In genomic region chr1:84375965-84376910, GRCh38 we compare ENCODE assay signal across 25 cellular contexts. TPM values are rescaled to one million over a fixed set of nuclear protein-coding genes. Genes with fewer than 3 reads are reported as not detected.
DNase-seq lines count a peak whose midpoint lies in the region; ATAC-seq and TF ChIP-seq lines count a peak whose summit lies in the region.
"Had no signal": no experiment of that assay in that cellular context is flagged by ENCODE, and none has a peak within 500 bp of the region (broad histone marks: within the 10 kb centered on the region; RNA-seq: fewer than 3 reads in every experiment).

No MANE protein-coding gene starts in this region.

- H2BK20ac ChIP-seq in IMR-90 (ENCODE audit: low read depth, low read length): peak overlapping the region; percentile 3; the same call in 1 of the 2 replicates

- TF ChIP-seq EP300 in sigmoid colon (IDR thresholded peaks at IDR 0.05): no peak

- peak overlapping the region; percentile 9 for H2AFZ ChIP-seq in ACC112 (ENCODE audit: low read length, unreplicated experiment)
- no peak overlapping the region for H2AFZ ChIP-seq in IMR-90 (replicated peaks; ENCODE audit: low read length, poor library complexity)
- H2AFZ ChIP-seq: PC-9 had no signal

- H2BK15ac ChIP-seq in IMR-90 (ENCODE audit: low read depth, low read length): peak overlapping the region; percentile 39; the same call in 1 of the 3 replicates

- H3K9me3 Mint-ChIP-seq in activated naive CD4-positive, alpha-beta T cell treated with anti-CD3 and anti-CD28 coated beads for 36 hours: no peaks in the 10 kb centered on the region
- H3K9me3 Mint-ChIP-seq: activated naive CD4-positive, alpha-beta T cell treated with anti-CD3 and anti-CD28 coated beads, Interleukin-2, amount 50 U/mL, for 24 hours; T-cell had no signal

- H2BK120ac ChIP-seq in IMR-90 (ENCODE audit: low read depth, low read length): peak overlapping the region; percentile 43

- TF ChIP-seq POLR2A in IMR-90 (IDR thresholded peaks at IDR 0.05; ENCODE audit: low read depth, low read length) (no peak), sigmoid colon (IDR thresholded peaks at IDR 0.05) (no peak)

- no peak overlapping the region for H2AK9ac ChIP-seq in IMR-90 (replicated peaks; ENCODE audit: low read depth, low read length, poor library complexity)

- CTCF ChIA-PET in IMR-90 (lab: Yijun Ruan, JAX): interaction anchor here (0.9 kb wide), 1 partner anchor 11 kb away, joined by 3 read pairs; no protein-coding TSS in a partner anchor
- CTCF ChIA-PET in activated naive CD4-positive, alpha-beta T cell treated with anti-CD3 and anti-CD28 coated beads for 36 hours (lab: Charles Lee): interaction anchor here (0.8 to 0.9 kb wide), 2 partner anchors 10 to 231 kb away, joined by 3 read pairs; no protein-coding TSS in a partner anchor

- peak overlapping the region; percentile 68; the same call in 1 of the 2 replicates for H3K18ac ChIP-seq in IMR-90 (ENCODE audit: low read depth, low read length)

- no peaks in the 10 kb centered on the region for H3K27me3 Mint-ChIP-seq in activated naive CD4-positive, alpha-beta T cell treated with anti-CD3 and anti-CD28 coated beads for 36 hours (ENCODE audit: low read depth)
- H3K27me3 Mint-ChIP-seq: activated CD4-positive, alpha-beta T cell treated with anti-CD3 and anti-CD28 coated beads for 36 hours; activated naive CD4-positive, alpha-beta T cell treated with anti-CD3 and anti-CD28 coated beads, Interleukin-2, amount 50 U/mL, for 24 hours; T-cell had no signal

- TF ChIP-seq RAD21 in IMR-90 (IDR thresholded peaks at IDR 0.05; ENCODE audit: low read length): no peak

- TF ChIP-seq CTCF in IMR-90 (conservative IDR thresholded peaks at IDR 0.05; ENCODE audit: low read depth, low read length) (no peak), sigmoid colon (IDR thresholded peaks at IDR 0.05) (no peak)

- H3K4me3 Mint-ChIP-seq in activated naive CD4-positive, alpha-beta T cell treated with anti-CD3 and anti-CD28 coated beads for 36 hours: no peak overlapping the region
- H3K4me3 Mint-ChIP-seq: activated CD4-positive, alpha-beta T cell treated with anti-CD3 and anti-CD28 coated beads for 36 hours; activated naive CD4-positive, alpha-beta T cell treated with anti-CD3 and anti-CD28 coated beads, Interleukin-2, amount 50 U/mL, for 24 hours; T-cell had no signal

- 0 out of 2 replicates have a peak overlapping the region, but pooled peaks have one; percentile 33 for H3K14ac ChIP-seq in IMR-90 (replicated peaks; ENCODE audit: low read depth, low read length)

- H3K4me3 ChIP-seq in ACC112 (ENCODE audit: low read depth, low read length) (no peak overlapping the region), IMR-90 (ENCODE audit: insufficient read depth, low read depth, low read length) (no peak overlapping the region), sigmoid colon (no peak overlapping the region)
- H3K4me3 ChIP-seq: ascending aorta, PC-9 had no signal

- H3K27me3 ChIP-seq in ACC112 (ENCODE audit: insufficient read depth, low read length) (no peaks in the 10 kb centered on the region), IMR-90 (ENCODE audit: control insufficient read depth, insufficient read depth, low read length) (no peaks in the 10 kb centered on the region), sigmoid colon (no peaks in the 10 kb centered on the region)
- H3K27me3 ChIP-seq: ascending aorta had no signal

- no peak overlapping the region for H3K4me2 ChIP-seq in IMR-90 (ENCODE audit: low read depth, low read length)
- H3K4me2 ChIP-seq: PC-9 had no signal

- peaks cover 35% of the 10 kb centered on the region for H3K4me1 ChIP-seq in ACC112 (ENCODE audit: control insufficient read depth, insufficient read depth, low read length, unreplicated experiment)
- peaks cover 20% of the 10 kb centered on the region for H3K4me1 ChIP-seq in IMR-90 (ENCODE audit: control insufficient read depth, insufficient read depth, low read length)
- H3K4me1 ChIP-seq in sigmoid colon: peaks cover 0 to 34% (median 13%) of the 10 kb centered on the region in 4 donors

- H3K56ac ChIP-seq in IMR-90 (ENCODE audit: extremely low read depth, insufficient read depth, low read length): no peak overlapping the region

- dilution Hi-C loops in IMR-90 (cut with HindIII; ENCODE audit: low sequenced_read_pairs, unreplicated experiment): no loop called here

- ATAC-seq in IMR-90 (ENCODE audit: low read depth): no peak
- ATAC-seq: activated CD4-positive, alpha-beta T cell treated with anti-CD3 and anti-CD28 coated beads for 36 hours; esophagus mucosa; T-cell had no signal

- no peaks in the 10 kb centered on the region for H4K20me1 ChIP-seq in IMR-90 (ENCODE audit: insufficient read depth, low read length)

- H3K79me2 ChIP-seq in ACC112 (ENCODE audit: control insufficient read depth, insufficient read depth, low read length, unreplicated experiment): no peaks in the 10 kb centered on the region

- H4K91ac ChIP-seq in IMR-90 (ENCODE audit: insufficient read depth, low read depth, low read length): 0 out of 2 replicates have a peak overlapping the region, but pooled peaks have one; percentile 12

- peak overlapping the region; percentile 17 for H2BK5ac ChIP-seq in IMR-90 (ENCODE audit: low read depth, low read length, poor library complexity, severe bottlenecking)

- H3K9ac ChIP-seq in IMR-90 (ENCODE audit: low read depth, low read length): no peak overlapping the region

- no peaks in the 10 kb centered on the region for H3K36me3 ChIP-seq in ACC112 (ENCODE audit: insufficient read depth, low read length)
- no peaks in the 10 kb centered on the region for H3K36me3 ChIP-seq in IMR-90 (ENCODE audit: control insufficient read depth, insufficient read depth, low read length)
- no peaks in the 10 kb centered on the region for H3K36me3 ChIP-seq in sigmoid colon
- H3K36me3 ChIP-seq: ascending aorta had no signal

- H2AK5ac ChIP-seq in IMR-90 (ENCODE audit: low read depth, low read length): no peak overlapping the region

- no peaks in the 10 kb centered on the region for H3K36me3 Mint-ChIP-seq in activated naive CD4-positive, alpha-beta T cell treated with anti-CD3 and anti-CD28 coated beads for 36 hours (ENCODE audit: low read depth)
- H3K36me3 Mint-ChIP-seq: activated naive CD4-positive, alpha-beta T cell treated with anti-CD3 and anti-CD28 coated beads, Interleukin-2, amount 50 U/mL, for 24 hours; T-cell had no signal

- H3K9me3 ChIP-seq in IMR-90 (ENCODE audit: control insufficient read depth, insufficient read depth, low read length): no peaks in the 10 kb centered on the region
- H3K9me3 ChIP-seq in sigmoid colon: no peaks in the 10 kb centered on the region
- H3K9me3 ChIP-seq: ascending aorta had no signal

- intact Hi-C loops in IMR-90 (cut with micrococcal nuclease): loop anchor here (5.0 kb wide), 3 partner anchors 56 to 124 kb away; partner anchors contain the start of gene SAMD13
- intact Hi-C loops in sigmoid colon (cut with DNase I): no loop called here
- intact Hi-C loops in activated naive CD4-positive, alpha-beta T cell treated with anti-CD3 and anti-CD28 coated beads for 36 hours (cut with micrococcal nuclease): no loop called here

- H3K27ac ChIP-seq in ACC112 (ENCODE audit: low read depth, low read length): no peak overlapping the region
- H3K27ac ChIP-seq in IMR-90 (ENCODE audit: insufficient read depth, low read length): no peak overlapping the region
- H3K27ac ChIP-seq in sigmoid colon: peak overlapping the region in 3 of 4 donors; percentile 22 to 38 (median 27)
- H3K27ac ChIP-seq: ascending aorta, PC-9 had no signal

- no peak overlapping the region for H3K27ac Mint-ChIP-seq in activated naive CD4-positive, alpha-beta T cell treated with anti-CD3 and anti-CD28 coated beads for 36 hours
- H3K27ac Mint-ChIP-seq: activated CD4-positive, alpha-beta T cell treated with anti-CD3 and anti-CD28 coated beads for 36 hours; activated naive CD4-positive, alpha-beta T cell treated with anti-CD3 and anti-CD28 coated beads, Interleukin-2, amount 50 U/mL, for 24 hours; T-cell had no signal

- in situ Hi-C loops in IMR-90 (cut with MboI; ENCODE audit: low sequenced_read_pairs): no loop called here

- H3K79me1 ChIP-seq in IMR-90 (ENCODE audit: low read depth in 1 of 2, low read length in 2 of 2): no peaks in the 10 kb centered on the region

- POLR2A ChIA-PET in IMR-90 (lab: Charles Lee; ENCODE audit: unreplicated experiment): no interaction called here

- H3K4me1 Mint-ChIP-seq in activated naive CD4-positive, alpha-beta T cell treated with anti-CD3 and anti-CD28 coated beads for 36 hours (ENCODE audit: low read depth): no peaks in the 10 kb centered on the region
- H3K4me1 Mint-ChIP-seq: activated CD4-positive, alpha-beta T cell treated with anti-CD3 and anti-CD28 coated beads for 36 hours; activated naive CD4-positive, alpha-beta T cell treated with anti-CD3 and anti-CD28 coated beads, Interleukin-2, amount 50 U/mL, for 24 hours; T-cell had no signal

- peak overlapping the region in 1 of 2 experiments; percentile 20; a peak in 1 of 4 replicates for H4K8ac ChIP-seq in IMR-90 (ENCODE audit: low read depth in 2 of 2, low read length in 2 of 2)

- H3K23ac ChIP-seq in IMR-90 (ENCODE audit: low read depth, low read length): no peak overlapping the region; the same call in 1 of the 2 replicates

- H4K5ac ChIP-seq in IMR-90 (ENCODE audit: low read depth, low read length): peak overlapping the region; percentile 44; the same call in 1 of the 2 replicates

- 92% methylated on average over 5 of the region's 7 CpGs; no CpG with 5 or more reads in 1 of the 2 experiments for WGBS in IMR-90 (ENCODE audit: extremely low coverage in 2 of 2, insufficient read length in 1 of 2), 2 experiments
- WGBS in sigmoid colon, 2 donors: 84 to 92% methylated on average over 7 of the region's 7 CpGs

- DNase-seq in IMR-90: peak; percentile 37
- DNase-seq in fibroblast of peridontal ligament (ENCODE audit: extremely low read depth): peak; percentile 35
- DNase-seq in sigmoid colon: no peak
- DNase-seq in stimulated activated CD4-positive, alpha-beta T cell treated with anti-CD3 and anti-CD28 coated beads, Interleukin-12 subunit alpha, Interleukin-12 subunit beta, amount 100 ng/mL, for 4 hours: no peak
- DNase-seq in islet precursor cell: no peak
- DNase-seq in activated CD4-positive, alpha-beta T cell treated with anti-CD3 and anti-CD28 coated beads for 48 hours: no peak
- DNase-seq in activated naive CD4-positive, alpha-beta T cell treated with anti-CD3 and anti-CD28 coated beads for 36 hours: no peak
- DNase-seq: activated CD4-positive, alpha-beta T cell treated with anti-CD3 and anti-CD28 coated beads for 36 hours; C1 segment of cervical spinal cord; Calu3; cerebellar nuclear complex; effector memory CD4-positive, alpha-beta T cell; glutamatergic neuron; Kasumi-1; NCI-H1930; PC-9; SHP77 treated with DMSO at 0.1 percent for 48 hours; stimulated activated CD4-positive, alpha-beta T cell treated with anti-CD3 and anti-CD28 coated beads, Interleukin-15, amount 100 ng/mL, for 24 hours; T-cell had no signal

- H3K9me1 ChIP-seq in IMR-90 (ENCODE audit: insufficient read depth, low read length): peaks cover 5% of the 10 kb centered on the region

- H3K4ac ChIP-seq in IMR-90 (ENCODE audit: low read depth, low read length): 0 out of 2 replicates have a peak overlapping the region, but pooled peaks have one; percentile 9

- no TSS peak for BruUV-seq in IMR-90 (replicated peaks; lab: Mats Ljungman, UMichigan)

RNA-seq across cellular contexts. Expression of gene DNASE2B, which starts 22.0 kb away (rescaled TPM):
- total RNA-seq in IMR-90 (2012; rRNA removed) (not detected in 2 replicates), sigmoid colon (under 1 TPM in 1 of 4 donors, not detected in 3; 0.99 TPM)
- polyA plus RNA-seq in IMR-90 (2012; rRNA removed) (not detected in 2 replicates), sigmoid colon (under 1 TPM in 1 of 3 donors, not detected in 2; 0.38 TPM)
- not detected in 2 replicates for polyA plus RNA-seq in IMR-90 (2012; cell fraction: cytosol; rRNA removed)
- not detected in 2 replicates for polyA plus RNA-seq in IMR-90 (2012; cell fraction: nucleus; rRNA removed; ENCODE audit: low replicate concordance)
- not detected for total RNA-seq in activated naive CD4-positive, alpha-beta T cell treated with anti-CD3 and anti-CD28 coated beads for 36 hours
- total RNA-seq: activated CD4-positive, alpha-beta T cell treated with anti-CD3 and anti-CD28 coated beads for 36 hours; ascending aorta; Calu3; esophagus mucosa; PC-9; pulmonary artery endothelial cell; T-cell had no signal
- polyA plus RNA-seq: AG04450 had no signal

Comparison
In these comparisons a context has a peak if more than half of its experiments do, and no peak if none do; other contexts are left out.
1. H3K27ac ChIP-seq: peak in sigmoid colon (3 of 4); none in ACC112 (single experiment) and IMR-90 (single experiment).
2. DNase-seq: peak in IMR-90 (single experiment) and fibroblast of peridontal ligament (single experiment); none in sigmoid colon (single experiment), stimulated activated CD4-positive, alpha-beta T cell treated with anti-CD3 and anti-CD28 coated beads, Interleukin-12 subunit alpha, Interleukin-12 subunit beta, amount 100 ng/mL, for 4 hours (single experiment), islet precursor cell (single experiment), activated CD4-positive, alpha-beta T cell treated with anti-CD3 and anti-CD28 coated beads for 48 hours (single experiment) and activated naive CD4-positive, alpha-beta T cell treated with anti-CD3 and anti-CD28 coated beads for 36 hours (single experiment).